13 cellular contexts compared by ENCODE assay signal in genomic region chr15:70234256-70234965, GRCh38.
DNase-seq lines count a peak whose midpoint lies in the region; ATAC-seq, FAIRE-seq and TF ChIP-seq lines count a peak whose summit lies in the region.
"Had no signal": no experiment of that assay in that cellular context is flagged by ENCODE, and none has a peak within 500 bp of the region (broad histone marks: within the 10 kb centered on the region; RNA-seq: fewer than 3 reads in every experiment).

No MANE protein-coding gene starts in this region.

- H3K36me3 Mint-ChIP-seq in glutamatergic neuron (ENCODE audit: unreplicated experiment) = peaks cover 13% of the 10 kb centered on the region

- no peak overlapping the region for H3K4me3 Mint-ChIP-seq in glutamatergic neuron (ENCODE audit: unreplicated experiment)
- H3K4me3 Mint-ChIP-seq: dendritic cell treated with granulocyte-macrophage colony-stimulating factor and Interleukin-4, amounts not matched to agents 40 ng/mL and 50 ng/mL, for 4 days; memory B cell had no signal

- H3K4ac ChIP-seq in mesendoderm (ENCODE audit: low read depth, low read length) = no peak overlapping the region

- no peak overlapping the region for H3K18ac ChIP-seq in mesendoderm (ENCODE audit: low read length)

- 78 to 81% methylated on average over 9 of the region's 11 CpGs for WGBS in mesodermal cell (ENCODE audit: insufficient coverage in 2 of 2), 2 experiments
- WGBS in mesendoderm (ENCODE audit: extremely low coverage, insufficient coverage, low lambda C conversion rate) = no CpG with 5 or more reads among the region's 11 CpGs

- H3K4me2 ChIP-seq in mesendoderm (ENCODE audit: low read length) = no peak overlapping the region

- no peak overlapping the region for H3K56ac ChIP-seq in mesendoderm (ENCODE audit: low read length)

- no peak overlapping the region for H4K8ac ChIP-seq in mesendoderm (ENCODE audit: low read depth, low read length)

- H3K27ac Mint-ChIP-seq in glutamatergic neuron (ENCODE audit: unreplicated experiment) = no peak overlapping the region
- H3K27ac Mint-ChIP-seq: dendritic cell treated with granulocyte-macrophage colony-stimulating factor and Interleukin-4, amounts not matched to agents 40 ng/mL and 50 ng/mL, for 4 days; memory B cell had no signal

- no peaks in the 10 kb centered on the region for H3K27me3 ChIP-seq in mesendoderm (ENCODE audit: insufficient read depth, low read length, poor library complexity)
- H3K27me3 ChIP-seq: heart right ventricle, uterus had no signal

- peaks cover 4% of the 10 kb centered on the region for H3K9me3 Mint-ChIP-seq in glutamatergic neuron (ENCODE audit: unreplicated experiment)

- H3K4me3 ChIP-seq in mesodermal cell (ENCODE audit: extremely low read depth, insufficient read depth, low read length, poor library complexity, severe bottlenecking) (no peak overlapping the region), mesendoderm (ENCODE audit: low read length) (no peak overlapping the region), mucosa of descending colon (no peak overlapping the region)
- H3K4me3 ChIP-seq: heart right ventricle, uterus had no signal

- intact Hi-C loops in mucosa of descending colon (cut with DNase I, micrococcal nuclease) = no loop called here
- intact Hi-C loops in sciatic nerve (cut with DNase I) = no loop called here

- H3K4me1 ChIP-seq in mesodermal cell (ENCODE audit: control insufficient read depth, insufficient read depth, low read length, poor library complexity, severe bottlenecking) (peaks cover 9% of the 10 kb centered on the region), mesendoderm (ENCODE audit: control insufficient read depth, low read depth, low read length) (no peaks in the 10 kb centered on the region), mucosa of descending colon (ENCODE audit: low read depth) (no peaks in the 10 kb centered on the region)
- H3K4me1 ChIP-seq: uterus had no signal

- H3K36me3 ChIP-seq in mesodermal cell (ENCODE audit: control insufficient read depth, insufficient read depth, low read length) = no peaks in the 10 kb centered on the region
- H3K36me3 ChIP-seq in mesendoderm (ENCODE audit: control insufficient read depth, insufficient read depth, low read length) = no peaks in the 10 kb centered on the region
- H3K36me3 ChIP-seq in mucosa of descending colon (ENCODE audit: low read depth) = no peaks in the 10 kb centered on the region
- H3K36me3 ChIP-seq: heart right ventricle, uterus had no signal

- H3K79me1 ChIP-seq in mesendoderm (ENCODE audit: low read length) = no peaks in the 10 kb centered on the region

- TF ChIP-seq CTCF in glutamatergic neuron (IDR thresholded peaks at IDR 0.05; ENCODE audit: partially characterized antibody, unreplicated experiment) (no peak), mucosa of descending colon (IDR thresholded peaks at IDR 0.05) (no peak)

- no peak overlapping the region for H3K23ac ChIP-seq in mesendoderm (ENCODE audit: low read length)

- no peak overlapping the region for H3K9ac ChIP-seq in mesendoderm (ENCODE audit: low read length)

- DNase-seq in EH (ENCODE audit: low read depth) = peak; percentile 94
- DNase-seq in HTR-8/SVneo (ENCODE audit: insufficient read length, low spot score) = no peak
- DNase-seq in amniotic stem cell (lab: John Stamatoyannopoulos, UW) = peak; percentile 38
- DNase-seq in glutamatergic neuron = no peak
- DNase-seq in mesendoderm = no peak
- DNase-seq in mucosa of descending colon = no peak
- DNase-seq in sciatic nerve (ENCODE audit: low spot score) = no peak
- DNase-seq: heart right ventricle, NCI-H1930, uterus had no signal

- H2BK15ac ChIP-seq in mesendoderm (replicated peaks; ENCODE audit: low read depth) = no peak overlapping the region

- peaks cover 16% of the 10 kb centered on the region for H3K9me3 ChIP-seq in mesodermal cell (ENCODE audit: control insufficient read depth, low read length)
- H3K9me3 ChIP-seq in mucosa of descending colon = peaks cover 13% of the 10 kb centered on the region
- H3K9me3 ChIP-seq: uterus had no signal

- no peaks in the 10 kb centered on the region for H3K79me2 ChIP-seq in mesendoderm (ENCODE audit: control insufficient read depth, insufficient read depth, low read length)

- H2BK120ac ChIP-seq in mesendoderm (ENCODE audit: low read depth, low read length) = no peak overlapping the region

- H4K5ac ChIP-seq in mesendoderm (ENCODE audit: low read length) = no peak overlapping the region

- peak overlapping the region; percentile 44 for H3K27ac ChIP-seq in mesodermal cell (ENCODE audit: low read depth, low read length, severe bottlenecking)
- H3K27ac ChIP-seq in mesendoderm (ENCODE audit: low read depth, low read length) = no peak overlapping the region
- H3K27ac ChIP-seq: heart right ventricle, uterus had no signal

- no peak for ATAC-seq in mucosa of descending colon
- ATAC-seq in sciatic nerve = no peak
- ATAC-seq: heart right ventricle had no signal

- H2AK5ac ChIP-seq in mesendoderm (ENCODE audit: low read length) = no peak overlapping the region

- H2BK5ac ChIP-seq in mesendoderm (ENCODE audit: low read length) = no peak overlapping the region

- peak; percentile 36 for FAIRE-seq in HTR-8/SVneo (lab: Jason Lieb, UNC)

- H3K4me1 Mint-ChIP-seq in glutamatergic neuron (ENCODE audit: low read depth, unreplicated experiment) = no peaks in the 10 kb centered on the region

- H3K27me3 Mint-ChIP-seq in glutamatergic neuron (ENCODE audit: unreplicated experiment) = no peaks in the 10 kb centered on the region
- H3K27me3 Mint-ChIP-seq: memory B cell had no signal

Comparison
In these comparisons a context has a peak if more than half of its experiments do, and no peak if none do; other contexts are left out.
1. DNase-seq: peak in EH (single experiment) and amniotic stem cell (single experiment); none in HTR-8/SVneo (single experiment), glutamatergic neuron (single experiment), mesendoderm (single experiment), mucosa of descending colon (0 of 3) and sciatic nerve (single experiment).